Comparison of ENCODE assay signal across 11 cellular contexts in the genomic region with DNA sequence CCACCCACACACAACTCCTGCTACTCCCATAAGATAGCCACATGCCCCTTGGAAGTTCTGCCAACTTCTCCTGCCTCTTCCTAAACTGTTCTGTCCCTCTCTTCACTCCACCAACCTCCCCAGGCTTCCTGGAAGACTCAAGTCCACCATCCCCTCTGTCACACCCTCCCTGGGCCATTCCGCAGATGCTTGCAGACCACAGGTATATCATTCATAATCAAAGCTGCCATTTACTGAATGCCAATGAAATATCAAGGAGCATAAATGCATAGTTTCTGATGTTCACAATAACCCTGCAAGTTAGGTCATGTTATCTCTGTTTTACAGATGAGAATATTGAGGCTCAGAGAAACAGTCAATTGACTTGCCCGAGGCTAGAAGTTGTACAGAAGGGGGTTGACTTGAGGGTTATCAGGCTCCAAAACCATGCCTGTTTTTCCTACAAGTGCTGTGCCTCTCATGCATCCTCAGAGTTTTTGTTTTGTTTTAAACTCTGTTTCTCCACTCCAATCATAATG.
DNase-seq lines count a peak whose midpoint lies in the region; ATAC-seq, FAIRE-seq and TF ChIP-seq lines count a peak whose summit lies in the region.
"Had no signal": no experiment of that assay in that cellular context is flagged by ENCODE, and none has a peak within 500 bp of the region (broad histone marks: within the 10 kb centered on the region; RNA-seq: fewer than 3 reads in every experiment).

No MANE protein-coding gene starts in this region.

- H3K9me3 ChIP-seq in right atrium auricular region (no peaks in the 10 kb centered on the region), right cardiac atrium (ENCODE audit: control insufficient read depth, low read length) (no peaks in the 10 kb centered on the region), K562 (replicated peaks; ENCODE audit: control insufficient read depth, insufficient read depth, low read depth, low read length) (peaks cover 3% of the 10 kb centered on the region; the same call in 1 of the 2 replicates)
- H3K9me3 ChIP-seq: BLaER1 had no signal

- no peak for TF ChIP-seq RAD21 in K562 (CRISPR knock-in tag; conservative IDR thresholded peaks at IDR 0.05 in 1 of 2, IDR thresholded peaks at IDR 0.05 in 1 of 2)

- POLR2A ChIA-PET in K562 (lab: Yijun Ruan, JAX): interaction anchor here (0.6 kb wide), 1 partner anchor 595 kb away, joined by 3 read pairs; no protein-coding TSS in a partner anchor

- no peak for ATAC-seq in right cardiac atrium
- ATAC-seq in K562: no peak
- ATAC-seq: HCT116 had no signal

- H3K27ac Mint-ChIP-seq in osteocyte (ENCODE audit: unreplicated experiment): no peak overlapping the region

- in situ Hi-C loops in K562 (cut with MboI): no loop called here
- in situ Hi-C loops in GM13976 (cut with MboI; ENCODE audit: low sequenced_read_pairs, unreplicated experiment): no loop called here

- H3K4me3 ChIP-seq in right atrium auricular region: no peak overlapping the region
- H3K4me3 ChIP-seq in right cardiac atrium (ENCODE audit: low read length): no peak overlapping the region
- H3K4me3 ChIP-seq in K562: no peak overlapping the region
- H3K4me3 ChIP-seq: BLaER1 had no signal

- no peaks in the 10 kb centered on the region for H3K9me3 Mint-ChIP-seq in osteocyte (ENCODE audit: unreplicated experiment)

- no peak for TF ChIP-seq POLR2A in K562 (conservative IDR thresholded peaks at IDR 0.05)

- TF ChIP-seq EP300 in K562 (IDR thresholded peaks at IDR 0.05; ENCODE audit: low read length): no peak

- H3K27me3 Mint-ChIP-seq in osteocyte (ENCODE audit: unreplicated experiment): peaks cover 16% of the 10 kb centered on the region

- H2AFZ ChIP-seq in K562 (ENCODE audit: low read depth, low read length): peak overlapping the region; percentile 38

- BruUV-seq in K562 (replicated peaks; lab: Mats Ljungman, UMichigan): no TSS peak

- H3K36me3 ChIP-seq in right atrium auricular region (no peaks in the 10 kb centered on the region), K562 (ENCODE audit: control insufficient read depth, insufficient read depth, low read length) (no peaks in the 10 kb centered on the region; the same call in 2 of the 3 replicates)
- H3K36me3 ChIP-seq: BLaER1 had no signal

- DNase-seq in right atrium auricular region (ENCODE audit: low spot score) (peak; percentile 18), right cardiac atrium (no peak), K562 (ENCODE audit: extremely low read depth in 1 of 4, low spot score in 3 of 4) (peak in 1 of 4 experiments; percentile 11), osteocyte (ENCODE audit: extremely low spot score, unreplicated experiment) (peak; percentile 27), GM13976 (ENCODE audit: low spot score) (no peak), NCI-H1048 (lab: John Stamatoyannopoulos, UW) (no peak)
- DNase-seq: DMS53, GF-D8 had no signal

- H3K27me3 ChIP-seq in right atrium auricular region: no peaks in the 10 kb centered on the region
- H3K27me3 ChIP-seq in right cardiac atrium (ENCODE audit: control insufficient read depth, insufficient read depth): no peaks in the 10 kb centered on the region
- H3K27me3 ChIP-seq in K562 (ENCODE audit: control insufficient read depth in 2 of 2, insufficient read depth in 2 of 2, low read length in 2 of 2): no peaks in the 10 kb centered on the region
- H3K27me3 ChIP-seq: BLaER1 had no signal

- no peaks in the 10 kb centered on the region for H4K20me1 ChIP-seq in K562 (replicated peaks; ENCODE audit: control insufficient read depth, insufficient read depth, low read length)
- H4K20me1 ChIP-seq: BLaER1 had no signal

- H3K4me1 ChIP-seq in right atrium auricular region (peaks cover 0 to 15% of the 10 kb centered on the region in 2 donors), right cardiac atrium (ENCODE audit: control insufficient read depth, insufficient read depth, low read length) (peaks cover 7% of the 10 kb centered on the region), K562 (replicated peaks in 1 of 2; ENCODE audit: control insufficient read depth in 2 of 2, insufficient read depth in 2 of 2, low read length in 2 of 2) (peaks cover 14 to 33% of the 10 kb centered on the region in 2 experiments; a peak in 4 of 5 replicates)
- H3K4me1 ChIP-seq: BLaER1 had no signal

- H3K9ac ChIP-seq in K562 (ENCODE audit: insufficient read depth in 1 of 2, low read depth in 2 of 2, low read length in 2 of 2): no peak overlapping the region
- H3K9ac ChIP-seq: BLaER1 had no signal

- H3K9me1 ChIP-seq in K562 (ENCODE audit: control insufficient read depth, insufficient read depth, low read length): no peaks in the 10 kb centered on the region

- no peak overlapping the region for H3K4me3 Mint-ChIP-seq in osteocyte (ENCODE audit: unreplicated experiment)

- intact Hi-C loops in right cardiac atrium (cut with DNase I): no loop called here
- intact Hi-C loops in K562 (cut with micrococcal nuclease): no loop called here

- CTCF ChIA-PET in K562 (lab: Yijun Ruan, JAX; ENCODE audit: low intra/inter-chr PET ratio): no interaction called here

- 89% methylated on average over 2 of the region's 2 CpGs for WGBS in right cardiac atrium
- 0% methylated on average over 2 of the region's 2 CpGs for WGBS in K562 (ENCODE audit: insufficient coverage, low coverage, missing lambda C conversion rate)

- H3K4me2 ChIP-seq in K562 (ENCODE audit: insufficient read depth, low read length): peak overlapping the region; percentile 10; the same call in 1 of the 2 replicates
- H3K4me2 ChIP-seq: BLaER1 had no signal

- FAIRE-seq in K562 (lab: Jason Lieb, UNC): no peak
- FAIRE-seq: H1 had no signal

- peaks cover 2% of the 10 kb centered on the region for H3K4me1 Mint-ChIP-seq in osteocyte (ENCODE audit: unreplicated experiment)

- H3K27ac ChIP-seq in right atrium auricular region (no peak overlapping the region), right cardiac atrium (ENCODE audit: low read length) (no peak overlapping the region), K562 (ENCODE audit: extremely low read depth, low read depth, low read length) (0 out of 3 replicates have a peak overlapping the region, but pooled peaks have one; percentile 22)
- H3K27ac ChIP-seq: BLaER1 had no signal

- H3K36me3 Mint-ChIP-seq in osteocyte (ENCODE audit: unreplicated experiment): no peaks in the 10 kb centered on the region

- H3K79me2 ChIP-seq in K562 (ENCODE audit: control insufficient read depth, insufficient read depth, low read length): no peaks in the 10 kb centered on the region

- TF ChIP-seq CTCF in right atrium auricular region (IDR thresholded peaks at IDR 0.05): no peak
- TF ChIP-seq CTCF in K562 (IDR thresholded peaks at IDR 0.05 in 2 of 3, conservative IDR thresholded peaks at IDR 0.05 in 1 of 3; ENCODE audit: insufficient read depth in 2 of 3, low read depth in 1 of 3, low read length in 3 of 3): no peak
- TF ChIP-seq CTCF in osteocyte (IDR thresholded peaks at IDR 0.05): no peak
- no peak for TF ChIP-seq CTCF in GM13976 (IDR thresholded peaks at IDR 0.05; ENCODE audit: borderline replicate concordance, control extremely low read depth, extremely low read depth, insufficient read depth, missing control alignments)

TF ChIP-seq in K562, 482 proteins besides CTCF, POLR2A, EP300 and RAD21:
- TF ChIP-seq ATF2 (CRISPR knock-in tag; IDR thresholded peaks at IDR 0.05) (no peak), CBFA2T3 (IDR thresholded peaks at IDR 0.05) (peak; percentile 46)

Comparison
In these comparisons a context has a peak if more than half of its experiments do, and no peak if none do; other contexts are left out.
1. DNase-seq: peak in right atrium auricular region (single experiment) and osteocyte (single experiment); none in right cardiac atrium (0 of 3), GM13976 (single experiment) and NCI-H1048 (single experiment).